In the genomic region with DNA sequence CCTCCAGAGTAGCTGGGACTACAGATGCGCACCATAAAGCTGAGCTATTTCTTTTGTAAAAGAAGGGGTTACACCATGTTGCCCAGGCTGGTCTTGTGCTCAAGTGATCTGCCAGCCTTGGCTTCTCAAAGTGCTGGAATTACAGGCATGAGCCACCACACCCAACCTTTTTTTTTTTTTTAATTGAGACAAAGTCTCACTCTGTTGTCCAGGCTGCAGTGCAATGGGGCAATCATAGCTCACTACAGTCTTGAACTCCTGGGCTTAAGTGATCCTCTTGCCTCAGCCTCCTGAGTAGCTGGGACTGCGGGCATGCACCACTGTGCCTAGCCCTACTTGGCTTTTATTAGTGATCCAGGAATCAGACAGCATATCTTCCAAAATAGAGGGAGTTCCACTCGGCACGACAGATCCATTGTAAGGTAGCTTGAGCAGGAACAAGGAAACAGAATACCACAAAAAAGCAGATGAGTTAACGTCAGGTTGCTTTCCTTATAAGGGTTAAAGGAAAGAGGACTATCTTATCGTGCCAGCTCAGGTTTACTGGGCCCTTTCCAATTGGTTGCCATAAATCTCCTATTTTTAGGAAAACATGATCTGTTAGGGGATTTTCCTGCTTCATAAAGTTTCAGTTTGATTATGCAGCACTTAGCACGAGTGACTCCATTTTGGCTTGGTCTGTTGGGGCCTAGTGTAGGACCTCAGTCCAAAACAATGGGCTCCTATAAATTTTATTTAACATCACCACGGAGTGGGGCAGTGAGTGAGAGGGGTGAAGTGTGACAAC, we compare ENCODE assay signal across 12 cellular contexts. TPM values are rescaled to one million over a fixed set of nuclear protein-coding genes. Genes with fewer than 3 reads are reported as not detected.
DNase-seq lines count a peak whose midpoint lies in the region; ATAC-seq, FAIRE-seq and TF ChIP-seq lines count a peak whose summit lies in the region.
"Had no signal": no experiment of that assay in that cellular context is flagged by ENCODE, and none has a peak within 500 bp of the region (broad histone marks: within the 10 kb centered on the region; RNA-seq: fewer than 3 reads in every experiment).

No MANE protein-coding gene starts in this region.

- no peaks in the 10 kb centered on the region for H3K9me1 ChIP-seq in keratinocyte (ENCODE audit: control insufficient read depth, extremely low read depth, insufficient read depth, low read length)

- dilution Hi-C loops in keratinocyte (cut with MboI; ENCODE audit: extremely low pct_ligation_motif_present, low sequenced_read_pairs), result no loop called here

- TF ChIP-seq CTCF in RWPE2 (IDR thresholded peaks at IDR 0.05; ENCODE audit: poor library complexity, severe bottlenecking) (no peak), keratinocyte (optimal IDR thresholded peaks at IDR 0.05 in 1 of 3, IDR thresholded peaks at IDR 0.05 in 1 of 3, conservative IDR thresholded peaks at IDR 0.05 in 1 of 3; ENCODE audit: extremely low read depth in 1 of 3, insufficient read depth in 2 of 3, low read length in 3 of 3) (no peak), type B pancreatic cell (conservative IDR thresholded peaks at IDR 0.05) (no peak)

- H3K79me2 ChIP-seq in keratinocyte (ENCODE audit: control insufficient read depth, insufficient read depth, low read length), result no peaks in the 10 kb centered on the region

- no peak overlapping the region for H3K9ac ChIP-seq in keratinocyte (ENCODE audit: control insufficient read depth, extremely low read depth, insufficient read depth, low read length)

- peak overlapping the region; percentile 5 for H2AFZ ChIP-seq in keratinocyte (ENCODE audit: control insufficient read depth, low read length)

- no peaks in the 10 kb centered on the region for H3K9me3 ChIP-seq in RWPE2 (ENCODE audit: severe bottlenecking)
- H3K9me3 ChIP-seq in keratinocyte (ENCODE audit: control insufficient read depth, low read depth, low read length), result no peaks in the 10 kb centered on the region
- H3K9me3 ChIP-seq: Caco-2, MG63 had no signal

- H3K27me3 ChIP-seq in RWPE2 (ENCODE audit: insufficient read depth, poor library complexity, severe bottlenecking) (no peaks in the 10 kb centered on the region), keratinocyte (ENCODE audit: control insufficient read depth, extremely low read depth, insufficient read depth, low read length) (no peaks in the 10 kb centered on the region)
- H3K27me3 ChIP-seq: MG63 had no signal

- no peaks in the 10 kb centered on the region for H3K36me3 Mint-ChIP-seq in activated naive CD8-positive, alpha-beta T cell treated with anti-CD3 and anti-CD28 coated beads, Interleukin-2, amount 10 ng/mL, durations not matched to agents 7 days and 5 days
- H3K36me3 Mint-ChIP-seq in activated naive CD8-positive, alpha-beta T cell treated with anti-CD3 and anti-CD28 coated beads for 36 hours, result no peaks in the 10 kb centered on the region
- no peaks in the 10 kb centered on the region for H3K36me3 Mint-ChIP-seq in type B pancreatic cell

- no peak for FAIRE-seq in keratinocyte (lab: Jason Lieb, UNC)
- FAIRE-seq: H54 had no signal

- H3K36me3 ChIP-seq in RWPE2 (ENCODE audit: low read depth) (no peaks in the 10 kb centered on the region), keratinocyte (ENCODE audit: control insufficient read depth in 2 of 2, extremely low read depth in 1 of 2, insufficient read depth in 2 of 2, low read length in 2 of 2) (no peaks in the 10 kb centered on the region)
- H3K36me3 ChIP-seq: MG63 had no signal

- H3K4me1 Mint-ChIP-seq in activated naive CD8-positive, alpha-beta T cell treated with anti-CD3 and anti-CD28 coated beads, Interleukin-2, amount 10 ng/mL, durations not matched to agents 7 days and 5 days, result peaks cover 21% of the 10 kb centered on the region
- H3K4me1 Mint-ChIP-seq in activated naive CD8-positive, alpha-beta T cell treated with anti-CD3 and anti-CD28 coated beads for 36 hours, result peaks cover 22% of the 10 kb centered on the region
- H3K4me1 Mint-ChIP-seq in type B pancreatic cell (ENCODE audit: unreplicated experiment), result peaks cover 5% of the 10 kb centered on the region

- H3K4me3 ChIP-seq in RWPE2 (ENCODE audit: severe bottlenecking) (no peak overlapping the region), keratinocyte (ENCODE audit: control insufficient read depth in 2 of 3, extremely low read depth in 1 of 3, insufficient read depth in 2 of 3, low read depth in 1 of 3, low read length in 3 of 3) (no peak overlapping the region)
- H3K4me3 ChIP-seq: MG63 had no signal

- H3K27me3 Mint-ChIP-seq in activated naive CD8-positive, alpha-beta T cell treated with anti-CD3 and anti-CD28 coated beads, Interleukin-2, amount 10 ng/mL, durations not matched to agents 7 days and 5 days, result peaks cover 25% of the 10 kb centered on the region
- peaks cover 13% of the 10 kb centered on the region for H3K27me3 Mint-ChIP-seq in activated naive CD8-positive, alpha-beta T cell treated with anti-CD3 and anti-CD28 coated beads for 36 hours
- peaks cover 10% of the 10 kb centered on the region for H3K27me3 Mint-ChIP-seq in type B pancreatic cell

- intact Hi-C loops in left cardiac atrium (cut with DNase I), result loop anchor here (5.0 kb wide), 3 partner anchors 129 to 304 kb away; a partner anchor contains a TSS

- no peak overlapping the region for H3K4me3 Mint-ChIP-seq in activated naive CD8-positive, alpha-beta T cell treated with anti-CD3 and anti-CD28 coated beads, Interleukin-2, amount 10 ng/mL, durations not matched to agents 7 days and 5 days
- H3K4me3 Mint-ChIP-seq in activated naive CD8-positive, alpha-beta T cell treated with anti-CD3 and anti-CD28 coated beads for 36 hours, result no peak overlapping the region
- no peak overlapping the region for H3K4me3 Mint-ChIP-seq in type B pancreatic cell
- H3K4me3 Mint-ChIP-seq: endodermal cell had no signal

- peak overlapping the region; percentile 9 for H3K4me2 ChIP-seq in keratinocyte (ENCODE audit: control insufficient read depth, extremely low read depth, insufficient read depth, low read depth, low read length)

- H3K27ac Mint-ChIP-seq in activated naive CD8-positive, alpha-beta T cell treated with anti-CD3 and anti-CD28 coated beads, Interleukin-2, amount 10 ng/mL, durations not matched to agents 7 days and 5 days, result peak overlapping the region; percentile 25
- no peak overlapping the region for H3K27ac Mint-ChIP-seq in activated naive CD8-positive, alpha-beta T cell treated with anti-CD3 and anti-CD28 coated beads for 36 hours
- peak overlapping the region; percentile 78 for H3K27ac Mint-ChIP-seq in type B pancreatic cell
- H3K27ac Mint-ChIP-seq: endodermal cell had no signal

- peak; percentile 28 for DNase-seq in activated naive CD8-positive, alpha-beta T cell treated with anti-CD3 and anti-CD28 coated beads, Interleukin-2, amount 10 ng/mL, durations not matched to agents 7 days and 5 days
- no peak for DNase-seq in activated naive CD8-positive, alpha-beta T cell treated with anti-CD3 and anti-CD28 coated beads for 36 hours
- DNase-seq in RWPE2 (ENCODE audit: low spot score) (peak; percentile 1), keratinocyte (ENCODE audit: low read depth, low spot score) (no peak), type B pancreatic cell (ENCODE audit: extremely low spot score, unreplicated experiment) (no peak), DMS79 treated with DMSO at 0.1 percent for 48 hours (lab: John Stamatoyannopoulos, UW) (no peak), left cardiac atrium (no peak)

- H3K27ac ChIP-seq in RWPE2 (ENCODE audit: poor library complexity, severe bottlenecking) (no peak overlapping the region), keratinocyte (ENCODE audit: control insufficient read depth, insufficient read depth, low read length) (no peak overlapping the region)

- H4K20me1 ChIP-seq in keratinocyte (ENCODE audit: control insufficient read depth, extremely low read depth, insufficient read depth, low read length), result no peaks in the 10 kb centered on the region

- POLR2A ChIA-PET in activated naive CD8-positive, alpha-beta T cell treated with anti-CD3 and anti-CD28 coated beads, Interleukin-2, amount 10 ng/mL, durations not matched to agents 7 days and 5 days (lab: Charles Lee), result interaction anchor here (0.6 to 1.7 kb wide), 5 partner anchors 22 to 313 kb away, joined by 3 to 10 read pairs (median 5); a partner anchor contains a TSS

- H3K4me1 ChIP-seq in RWPE2 (ENCODE audit: insufficient read depth, poor library complexity, severe bottlenecking), result no peaks in the 10 kb centered on the region
- peaks cover 12% of the 10 kb centered on the region for H3K4me1 ChIP-seq in keratinocyte (ENCODE audit: control insufficient read depth, extremely low read depth, insufficient read depth, low read length)

- no peak for ATAC-seq in activated naive CD8-positive, alpha-beta T cell treated with anti-CD3 and anti-CD28 coated beads, Interleukin-2, amount 10 ng/mL, durations not matched to agents 7 days and 5 days (ENCODE audit: low read depth)
- ATAC-seq in RWPE2 (ENCODE audit: low read depth) (no peak), HG02642 (IDR thresholded peaks at IDR 0.05; ENCODE audit: poor library complexity, unreplicated experiment) (no peak), left cardiac atrium (no peak)

- H3K9me3 Mint-ChIP-seq in activated naive CD8-positive, alpha-beta T cell treated with anti-CD3 and anti-CD28 coated beads, Interleukin-2, amount 10 ng/mL, durations not matched to agents 7 days and 5 days, result no peaks in the 10 kb centered on the region
- no peaks in the 10 kb centered on the region for H3K9me3 Mint-ChIP-seq in activated naive CD8-positive, alpha-beta T cell treated with anti-CD3 and anti-CD28 coated beads for 36 hours
- no peaks in the 10 kb centered on the region for H3K9me3 Mint-ChIP-seq in type B pancreatic cell
- H3K9me3 Mint-ChIP-seq: endodermal cell had no signal

RNA-seq across cellular contexts. Expression of a gene that starts 45.2 kb away (rescaled TPM):
- total RNA-seq in activated naive CD8-positive, alpha-beta T cell treated with anti-CD3 and anti-CD28 coated beads, Interleukin-2, amount 10 ng/mL, durations not matched to agents 7 days and 5 days, result 10 to 100 TPM; 30.0 to 31.1 TPM
- 10 to 100 TPM; 36.4 to 38.7 TPM for total RNA-seq in activated naive CD8-positive, alpha-beta T cell treated with anti-CD3 and anti-CD28 coated beads for 36 hours
- polyA plus RNA-seq in keratinocyte, result 37.8 to 72.2 TPM (median 65.6 TPM) in 3 replicates
- 51.0 TPM for polyA plus RNA-seq in keratinocyte (2011; ENCODE audit: low read depth)
- polyA plus RNA-seq in keratinocyte (2011; cell fraction: cytosol; rRNA removed), result 48.5 and 56.2 TPM in 2 replicates
- 13.9 and 14.0 TPM in 2 replicates for polyA plus RNA-seq in keratinocyte (2011; cell fraction: nucleus; rRNA removed)
- 45.7 and 68.9 TPM in 2 replicates for polyA plus RNA-seq in keratinocyte (2012; ENCODE audit: low replicate concordance)
- 14.9 to 21.2 TPM (median 20.1 TPM) in 3 replicates for polyA minus RNA-seq in keratinocyte
- polyA minus RNA-seq in keratinocyte (2011; cell fraction: cytosol; rRNA and poly(A)+ RNA removed), result 32.8 TPM
- polyA minus RNA-seq in keratinocyte (2011; cell fraction: nucleus; rRNA and poly(A)+ RNA removed), result 3.7 and 5.5 TPM in 2 replicates
- total RNA-seq in type B pancreatic cell (ENCODE audit: low replicate concordance) (48.9 and 53.7 TPM in 2 replicates), left cardiac atrium (10 to 100 TPM; 83.8 to 88.6 TPM)

Comparison
In these comparisons a context has a peak if more than half of its experiments do, and no peak if none do; other contexts are left out.
1. DNase-seq: peak in activated naive CD8-positive, alpha-beta T cell treated with anti-CD3 and anti-CD28 coated beads, Interleukin-2, amount 10 ng/mL, durations not matched to agents 7 days and 5 days (single experiment) and RWPE2 (single experiment); none in activated naive CD8-positive, alpha-beta T cell treated with anti-CD3 and anti-CD28 coated beads for 36 hours (single experiment), keratinocyte (single experiment), type B pancreatic cell (single experiment), DMS79 treated with DMSO at 0.1 percent for 48 hours (single experiment) and left cardiac atrium (single experiment).